8 cellular contexts compared by ENCODE assay signal in genomic region chr2:215664847-215665525, GRCh38.
A peak's percentile ranks its signal among the peaks of the same experiment; 100 is the strongest.
DNase-seq lines count a peak whose midpoint lies in the region; ATAC-seq, FAIRE-seq and TF ChIP-seq lines count a peak whose summit lies in the region.

No MANE protein-coding gene starts in this region.

- DNase-seq in AG04449 (ENCODE audit: low read depth, low spot score) (peak; percentile 87), GM19239 (ENCODE audit: insufficient read length, low spot score) (no peak), HTR-8/SVneo (ENCODE audit: insufficient read length, low spot score) (peak; percentile 70), choroid plexus epithelial cell (ENCODE audit: low read depth) (peak; percentile 91), sigmoid colon (no peak), colonic mucosa (no peak), Karpas-422 (no peak)

- no peak overlapping the region for H3K9ac ChIP-seq in colonic mucosa (ENCODE audit: low read depth in 2 of 2, low read length in 2 of 2)
- no peak overlapping the region for H3K9ac ChIP-seq in Karpas-422 (ENCODE audit: low read length)

- H3K27me3 ChIP-seq in sigmoid colon: no peaks in the 10 kb centered on the region
- H3K27me3 ChIP-seq in colonic mucosa: no peaks in the 10 kb centered on the region
- H3K27me3 ChIP-seq in Karpas-422 (ENCODE audit: low read length): no peaks in the 10 kb centered on the region

- CTCF ChIA-PET in AG04449 (lab: Yijun Ruan, JAX): no interaction called here

- H3K9me3 ChIP-seq in sigmoid colon: no peaks in the 10 kb centered on the region
- H3K9me3 ChIP-seq in colonic mucosa: no peaks in the 10 kb centered on the region
- H3K9me3 ChIP-seq in Karpas-422 (ENCODE audit: low read length): no peaks in the 10 kb centered on the region

- no peak overlapping the region for H2AFZ ChIP-seq in Karpas-422 (ENCODE audit: low read length)

- H4K20me1 ChIP-seq in Karpas-422 (ENCODE audit: insufficient read depth, low read depth, low read length): no peaks in the 10 kb centered on the region

- H3K4me1 ChIP-seq in sigmoid colon (peaks cover 0 to 71% (median 43%) of the 10 kb centered on the region in 4 donors), colonic mucosa (no peaks in the 10 kb centered on the region), Karpas-422 (ENCODE audit: low read length) (peaks cover 7% of the 10 kb centered on the region)

- H3K4me3 ChIP-seq in AG04449 (ENCODE audit: low read depth, low read length) (no peak overlapping the region), choroid plexus epithelial cell (ENCODE audit: low read depth, low read length) (no peak overlapping the region), sigmoid colon (no peak overlapping the region), colonic mucosa (no peak overlapping the region), Karpas-422 (ENCODE audit: low read length) (no peak overlapping the region)

- FAIRE-seq in GM19239 (lab: Jason Lieb, UNC): peak; percentile 35
- FAIRE-seq in HTR-8/SVneo (lab: Jason Lieb, UNC): peak; percentile 36

- WGBS in sigmoid colon, 2 donors: 58 to 59% methylated on average over 3 of the region's 3 CpGs

- TF ChIP-seq EP300 in sigmoid colon (IDR thresholded peaks at IDR 0.05): no peak

- no peak overlapping the region for H3K4me2 ChIP-seq in Karpas-422 (ENCODE audit: low read depth, low read length, poor library complexity, severe bottlenecking)

- H3K9me2 ChIP-seq in Karpas-422 (replicated peaks; ENCODE audit: insufficient read depth, low read length): no peaks in the 10 kb centered on the region

- POLR2A ChIA-PET in AG04449 (lab: Yijun Ruan, JAX): interaction anchor here (0.5 to 1.3 kb wide), 8 partner anchors 28 to 233 kb away, joined by 3 to 6 read pairs (median 3); no protein-coding TSS in a partner anchor

- H3K79me2 ChIP-seq in Karpas-422 (ENCODE audit: low read length): no peaks in the 10 kb centered on the region

- H3K36me3 ChIP-seq in sigmoid colon (no peaks in the 10 kb centered on the region), colonic mucosa (no peaks in the 10 kb centered on the region), Karpas-422 (ENCODE audit: insufficient read depth, low read length) (no peaks in the 10 kb centered on the region)

- TF ChIP-seq CTCF in AG04449 (IDR thresholded peaks at IDR 0.05; ENCODE audit: insufficient read depth, low read length, missing control alignments) (no peak), choroid plexus epithelial cell (conservative IDR thresholded peaks at IDR 0.05; ENCODE audit: low read depth, low read length) (no peak), sigmoid colon (IDR thresholded peaks at IDR 0.05) (no peak), colonic mucosa (IDR thresholded peaks at IDR 0.05) (no peak)

- H3K27ac ChIP-seq in sigmoid colon: peak overlapping the region; percentile 45 to 80 (median 68)
- no peak overlapping the region for H3K27ac ChIP-seq in colonic mucosa
- no peak overlapping the region for H3K27ac ChIP-seq in Karpas-422 (ENCODE audit: low read length)

- TF ChIP-seq POLR2A in sigmoid colon (IDR thresholded peaks at IDR 0.05): no peak

- no peak for ATAC-seq in HG02642 (IDR thresholded peaks at IDR 0.05; ENCODE audit: poor library complexity, unreplicated experiment)

- intact Hi-C loops in sigmoid colon (cut with DNase I) (loop anchor here (5.0 kb wide), 3 partner anchors 47 to 228 kb away; partner anchors contain the start of gene FN1), colonic mucosa (cut with DNase I) (no loop called here)

Comparison
In these comparisons a context has a peak if more than half of its experiments do, and no peak if none do; other contexts are left out.
1. DNase-seq: peak in AG04449 (single experiment), HTR-8/SVneo (single experiment) and choroid plexus epithelial cell (single experiment); none in GM19239 (single experiment), sigmoid colon (single experiment), colonic mucosa (single experiment) and Karpas-422 (single experiment).
2. H3K27ac ChIP-seq: peak in sigmoid colon (4 of 4); none in colonic mucosa (single experiment) and Karpas-422 (single experiment).